In genomic region chr5:76040806-76041205, GRCh38 we compare ENCODE assay signal across 24 cellular contexts. TPM values are rescaled to one million over a fixed set of nuclear protein-coding genes. Genes with fewer than 3 reads are reported as not detected.
"Had no signal": no experiment of that assay in that cellular context is flagged by ENCODE, and none has a peak within 500 bp of the region (broad histone marks: within the 10 kb centered on the region; RNA-seq: fewer than 3 reads in every experiment).

No MANE protein-coding gene starts in this region.

- H3K27ac ChIP-seq: adrenal gland, SJCRH30 had no signal

- H3K36me3 Mint-ChIP-seq: activated naive CD8-positive, alpha-beta T cell treated with anti-CD3 and anti-CD28 coated beads, Interleukin-2, amount 10 ng/mL, durations not matched to agents 7 days and 5 days had no signal

- H3K9me3 ChIP-seq: adrenal gland, SJCRH30, SK-N-SH had no signal

- DNase-seq: activated CD4-positive, alpha-beta T cell treated with anti-CD3 and anti-CD28 coated beads for 48 hours; activated CD4-positive, alpha-beta T cell treated with anti-CD3 and anti-CD28 coated beads, Interleukin-2, amount 50 U/mL, for 48 hours; activated CD8-positive, alpha-beta memory T cell treated with anti-CD3 and anti-CD28 coated beads for 24 hours; activated naive CD4-positive, alpha-beta T cell treated with anti-CD3 and anti-CD28 coated beads, Interleukin-2, amount 50 U/mL, for 16 hours; activated naive CD8-positive, alpha-beta T cell treated with anti-CD3 and anti-CD28 coated beads, Interleukin-2, amount 10 ng/mL, durations not matched to agents 7 days and 5 days; activated T-cell treated with anti-CD3 and anti-CD28 coated beads, Interleukin-2, amount 50 U/mL, for 72 hours; adrenal gland; anterior cingulate cortex; KBM-7; NCI-H1105 treated with DMSO at 0.1 percent for 48 hours; NCI-H1436 treated with DMSO at 0.1 percent for 48 hours; NCI-H187; NCI-H2081; NCI-H510A treated with DMSO at 0.1 percent for 48 hours; NCI-H69; OCI-M1; Right ventricle myocardium superior; RPMI8226; SJCRH30; SK-N-SH had no signal

- H3K27ac Mint-ChIP-seq: activated naive CD8-positive, alpha-beta T cell treated with anti-CD3 and anti-CD28 coated beads, Interleukin-2, amount 10 ng/mL, durations not matched to agents 7 days and 5 days; activated T-cell treated with anti-CD3 and anti-CD28 coated beads, Interleukin-2, amount 50 U/mL, for 72 hours had no signal

- H3K27me3 ChIP-seq: adrenal gland, SJCRH30 had no signal

- H3K36me3 ChIP-seq: adrenal gland, SJCRH30 had no signal

- H3K4me3 Mint-ChIP-seq: activated naive CD8-positive, alpha-beta T cell treated with anti-CD3 and anti-CD28 coated beads, Interleukin-2, amount 10 ng/mL, durations not matched to agents 7 days and 5 days; activated T-cell treated with anti-CD3 and anti-CD28 coated beads, Interleukin-2, amount 50 U/mL, for 72 hours; central memory CD8-positive, alpha-beta T cell had no signal

- ATAC-seq: activated CD4-positive, CD25-positive, alpha-beta regulatory T cell treated with anti-CD3 and anti-CD28 coated beads, Interleukin-2, amount 50 U/mL, for 24 hours; activated T-cell treated with anti-CD3 and anti-CD28 coated beads, Interleukin-2, amount 50 U/mL, for 72 hours; Panc1 had no signal

- H3K4me3 ChIP-seq: adrenal gland, SJCRH30 had no signal

- H3K4me1 ChIP-seq: adrenal gland, SJCRH30 had no signal

- H3K9me3 Mint-ChIP-seq: activated naive CD8-positive, alpha-beta T cell treated with anti-CD3 and anti-CD28 coated beads, Interleukin-2, amount 10 ng/mL, durations not matched to agents 7 days and 5 days; central memory CD8-positive, alpha-beta T cell had no signal

RNA-seq across cellular contexts. Expression of gene SV2C, which starts 42.4 kb away (rescaled TPM):
- total RNA-seq: bronchial epithelial cell, Right ventricle myocardium superior, SJCRH30 had no signal
